8 cellular contexts compared by ENCODE assay signal in genomic region chr18:12703096-12703567, GRCh38. TPM values are rescaled to one million over a fixed set of nuclear protein-coding genes. Genes with fewer than 3 reads are reported as not detected.
DNase-seq lines count a peak whose midpoint lies in the region; ATAC-seq and TF ChIP-seq lines count a peak whose summit lies in the region.

No MANE protein-coding gene starts in this region.

- no peaks in the 10 kb centered on the region for H3K9me3 ChIP-seq in skeletal muscle tissue (ENCODE audit: control insufficient read depth in 3 of 3, low read length in 3 of 3)

- H3K27me3 Mint-ChIP-seq in stimulated activated naive CD8-positive, alpha-beta T cell treated with anti-CD3 and anti-CD28 coated beads, Interleukin-15, Interleukin-2, amounts not matched to agents 100 ng/mL and 50 ng/mL, for 24 hours, result no peaks in the 10 kb centered on the region

- peak overlapping the region; percentile 99 for H3K27ac Mint-ChIP-seq in stimulated activated naive CD8-positive, alpha-beta T cell treated with anti-CD3 and anti-CD28 coated beads, Interleukin-15, Interleukin-2, amounts not matched to agents 100 ng/mL and 50 ng/mL, for 24 hours

- H3K27me3 ChIP-seq in foreskin keratinocyte, result no peaks in the 10 kb centered on the region
- H3K27me3 ChIP-seq in skeletal muscle tissue (ENCODE audit: control insufficient read depth in 3 of 3, insufficient read depth in 3 of 3, low read length in 3 of 3), result no peaks in the 10 kb centered on the region

- ATAC-seq in stimulated activated naive CD8-positive, alpha-beta T cell treated with anti-CD3 and anti-CD28 coated beads, Interleukin-15, Interleukin-2, amounts not matched to agents 100 U/mL and 50 U/mL, for 24 hours, result no peak
- ATAC-seq in SK-N-SH treated with all-trans-retinoic acid at 6 μM for 48 hours (peak; percentile 6), foreskin keratinocyte (peak; percentile 43), GM21737 (IDR thresholded peaks at IDR 0.05; ENCODE audit: unreplicated experiment) (no peak)

- H3K4me1 ChIP-seq in foreskin keratinocyte (peaks cover 21% of the 10 kb centered on the region), skeletal muscle tissue (ENCODE audit: control insufficient read depth in 3 of 3, insufficient read depth in 3 of 3, low read length in 3 of 3) (peaks cover 11 to 22% (median 16%) of the 10 kb centered on the region in 3 donors)

- H3K4me3 ChIP-seq in skeletal muscle tissue (ENCODE audit: low read length in 3 of 3), result peak overlapping the region; percentile 91 to 97 (median 92)

- no peaks in the 10 kb centered on the region for H3K9me3 Mint-ChIP-seq in stimulated activated naive CD8-positive, alpha-beta T cell treated with anti-CD3 and anti-CD28 coated beads, Interleukin-15, Interleukin-2, amounts not matched to agents 100 ng/mL and 50 ng/mL, for 24 hours

- peaks cover 8 to 22% (median 19%) of the 10 kb centered on the region in 3 donors for H3K36me3 ChIP-seq in skeletal muscle tissue (ENCODE audit: control insufficient read depth in 3 of 3, insufficient read depth in 3 of 3, low read length in 3 of 3)

- no peak for TF ChIP-seq CTCF in foreskin keratinocyte (conservative IDR thresholded peaks at IDR 0.05)

- peaks cover 50% of the 10 kb centered on the region for H3K36me3 Mint-ChIP-seq in stimulated activated naive CD8-positive, alpha-beta T cell treated with anti-CD3 and anti-CD28 coated beads, Interleukin-15, Interleukin-2, amounts not matched to agents 100 ng/mL and 50 ng/mL, for 24 hours (ENCODE audit: low read depth)

- H3K27ac ChIP-seq in foreskin keratinocyte (peak overlapping the region; percentile 97), skeletal muscle tissue (ENCODE audit: low read depth, low read length) (peak overlapping the region; percentile 98)

- H3K9ac ChIP-seq in skeletal muscle tissue (ENCODE audit: low read depth in 1 of 3, low read length in 3 of 3), result peak overlapping the region; percentile 95 to 99 (median 95)

- H3K4me1 Mint-ChIP-seq in stimulated activated naive CD8-positive, alpha-beta T cell treated with anti-CD3 and anti-CD28 coated beads, Interleukin-15, Interleukin-2, amounts not matched to agents 100 ng/mL and 50 ng/mL, for 24 hours (ENCODE audit: low read depth), result peaks cover 50% of the 10 kb centered on the region

- H3K4me3 Mint-ChIP-seq in stimulated activated naive CD8-positive, alpha-beta T cell treated with anti-CD3 and anti-CD28 coated beads, Interleukin-15, Interleukin-2, amounts not matched to agents 100 ng/mL and 50 ng/mL, for 24 hours, result peak overlapping the region; percentile 98

- no peak for DNase-seq in stimulated activated naive CD8-positive, alpha-beta T cell treated with anti-CD3 and anti-CD28 coated beads, Interleukin-15, Interleukin-2, amounts not matched to agents 100 U/mL and 50 U/mL, for 24 hours
- no peak for DNase-seq in foreskin keratinocyte
- no peak for DNase-seq in stimulated activated naive CD4-positive, alpha-beta T cell (lab: John Stamatoyannopoulos, UW)
- DNase-seq in 8988T, result no peak

TF ChIP-seq in SK-N-SH treated with all-trans-retinoic acid at 6 μM for 48 hours, 23 proteins besides CTCF, POLR2A, EP300 and RAD21:
- TF ChIP-seq ARNTL (CRISPR knock-in tag; IDR thresholded peaks at IDR 0.05; ENCODE audit: borderline replicate concordance, low read depth), result no peak
- no peak for TF ChIP-seq ESRRG (CRISPR knock-in tag; IDR thresholded peaks at IDR 0.05)
- no peak for TF ChIP-seq GLIS3 (CRISPR knock-in tag; IDR thresholded peaks at IDR 0.05)
- TF ChIP-seq ZNF565 (CRISPR knock-in tag; conservative IDR thresholded peaks at IDR 0.05; ENCODE audit: low read depth), result no peak
- TF ChIP-seq POU6F1 (CRISPR knock-in tag; IDR thresholded peaks at IDR 0.05; ENCODE audit: borderline replicate concordance, low read depth), result no peak

RNA-seq across cellular contexts. Expression of gene PSMG2, which starts 0.3 kb away (rescaled TPM):
- total RNA-seq in foreskin keratinocyte (89.8 and 91.4 TPM in 2 replicates), skeletal muscle tissue (64.2 TPM)
- polyA plus RNA-seq in foreskin keratinocyte, result 73.8 and 84.1 TPM in 2 replicates

RNA-seq across cellular contexts. Expression of gene CEP76, which starts 0.6 kb away (rescaled TPM):
- total RNA-seq in foreskin keratinocyte, result 7.9 and 9.0 TPM in 2 replicates
- polyA plus RNA-seq in foreskin keratinocyte, result 4.2 and 4.9 TPM in 2 replicates
- total RNA-seq in skeletal muscle tissue, result 8.4 TPM

RNA-seq across cellular contexts. Expression of gene SPIRE1, which starts 45.2 kb away (rescaled TPM):
- total RNA-seq in foreskin keratinocyte, result 19.7 and 20.9 TPM in 2 replicates
- polyA plus RNA-seq in foreskin keratinocyte, result 4.1 and 4.8 TPM in 2 replicates
- 15.1 TPM for total RNA-seq in skeletal muscle tissue

Comparison
In these comparisons a context has a peak if more than half of its experiments do, and no peak if none do; other contexts are left out.
1. ATAC-seq: peak in SK-N-SH treated with all-trans-retinoic acid at 6 μM for 48 hours (single experiment) and foreskin keratinocyte (single experiment); none in stimulated activated naive CD8-positive, alpha-beta T cell treated with anti-CD3 and anti-CD28 coated beads, Interleukin-15, Interleukin-2, amounts not matched to agents 100 U/mL and 50 U/mL, for 24 hours (single experiment) and GM21737 (single experiment).